ENCODE assay signal across 23 cellular contexts in genomic region chr14:103707329-103708263, GRCh38. TPM values are rescaled to one million over a fixed set of nuclear protein-coding genes. Genes with fewer than 3 reads are reported as not detected.
DNase-seq lines count a peak whose midpoint lies in the region; ATAC-seq and TF ChIP-seq lines count a peak whose summit lies in the region.
"Had no signal": no experiment of that assay in that cellular context is flagged by ENCODE, and none has a peak within 500 bp of the region (broad histone marks: within the 10 kb centered on the region; RNA-seq: fewer than 3 reads in every experiment).

No MANE protein-coding gene starts in this region.

- H3K36me3 ChIP-seq in endodermal cell (ENCODE audit: control insufficient read depth, insufficient read depth, low read length), result peaks cover 63% of the 10 kb centered on the region

- H3K9ac ChIP-seq in endodermal cell (ENCODE audit: extremely low read depth, low read length, poor library complexity, severe bottlenecking), result no peak overlapping the region

- H3K9me3 Mint-ChIP-seq in endodermal cell, result no peaks in the 10 kb centered on the region
- H3K9me3 Mint-ChIP-seq: activated B cell treated with CpG ODN at 0.5 μM for 24 hours; activated CD4-positive, alpha-beta memory T cell treated with anti-CD3 and anti-CD28 coated beads for 36 hours; brain; CD14-positive monocyte had no signal

- H3K27ac ChIP-seq in endodermal cell (ENCODE audit: low read depth, low read length) (peak overlapping the region; percentile 38), temporal lobe (ENCODE audit: low read depth, low read length) (peak overlapping the region; percentile 5)
- H3K27ac ChIP-seq: hepatocyte, Peyer's patch had no signal

- no peak overlapping the region for H3K4me3 Mint-ChIP-seq in endodermal cell
- H3K4me3 Mint-ChIP-seq: activated B cell treated with CpG ODN at 0.5 μM for 24 hours; activated CD4-positive, alpha-beta memory T cell treated with anti-CD3 and anti-CD28 coated beads for 36 hours; CD14-positive monocyte had no signal

- no peaks in the 10 kb centered on the region for H3K27me3 Mint-ChIP-seq in endodermal cell (ENCODE audit: insufficient read depth)
- H3K27me3 Mint-ChIP-seq: activated B cell treated with CpG ODN at 0.5 μM for 24 hours; activated CD4-positive, alpha-beta memory T cell treated with anti-CD3 and anti-CD28 coated beads for 36 hours; brain had no signal

- H3K4me3 ChIP-seq in endodermal cell (ENCODE audit: low read length), result no peak overlapping the region
- H3K4me3 ChIP-seq: hepatocyte, Peyer's patch, testis had no signal

- H3K4me1 ChIP-seq in endodermal cell (ENCODE audit: control insufficient read depth, insufficient read depth, low read length), result no peaks in the 10 kb centered on the region

- no peaks in the 10 kb centered on the region for H3K27me3 ChIP-seq in endodermal cell (ENCODE audit: control insufficient read depth, insufficient read depth, low read length, poor library complexity, severe bottlenecking)
- H3K27me3 ChIP-seq: hepatocyte, Peyer's patch, testis had no signal

- no peak overlapping the region for H3K27ac Mint-ChIP-seq in endodermal cell
- H3K27ac Mint-ChIP-seq: activated B cell treated with CpG ODN at 0.5 μM for 24 hours; activated CD4-positive, alpha-beta memory T cell treated with anti-CD3 and anti-CD28 coated beads for 36 hours; HFFc6 had no signal

- H3K36me3 Mint-ChIP-seq in endodermal cell (ENCODE audit: low read depth), result peaks cover 45% of the 10 kb centered on the region

- intact Hi-C loops in Right ventricle myocardium inferior (cut with DNase I), result no loop called here
- intact Hi-C loops in cardiac septum (cut with DNase I), result no loop called here

- DNase-seq in Right ventricle myocardium inferior (ENCODE audit: missing footprints) (peak; percentile 39), cardiac septum (ENCODE audit: low spot score) (no peak), M059J (ENCODE audit: low read depth) (peak; percentile 17), endodermal cell (no peak)
- DNase-seq: activated B cell treated with CpG ODN at 0.5 μM for 24 hours; activated CD4-positive, alpha-beta memory T cell treated with anti-CD3 and anti-CD28 coated beads for 36 hours; activated gamma-delta T cell; effector CD8-positive, alpha-beta T cell; foreskin melanocyte; HFFc6; KBM-7; NCI-H1436 treated with DMSO at 0.1 percent for 48 hours; NCI-H526 treated with DMSO at 0.1 percent for 48 hours; Peyer's patch; testis had no signal

- WGBS in endodermal cell (ENCODE audit: insufficient coverage in 1 of 2, insufficient read length in 1 of 2), 2 experiments, result 93 to 94% methylated on average over 17 to 29 of the region's 29 CpGs

- no peak for TF ChIP-seq CTCF in endodermal cell (conservative IDR thresholded peaks at IDR 0.05)

- ATAC-seq in Right ventricle myocardium inferior (peak; percentile 3), GM18907 (IDR thresholded peaks at IDR 0.05; ENCODE audit: unreplicated experiment) (no peak), GM18520 (IDR thresholded peaks at IDR 0.05; ENCODE audit: unreplicated experiment) (no peak), HG02588 (IDR thresholded peaks at IDR 0.05; ENCODE audit: unreplicated experiment) (no peak)
- ATAC-seq: left lobe of liver had no signal

- H3K9me3 ChIP-seq in endodermal cell (ENCODE audit: control insufficient read depth, low read length), result no peaks in the 10 kb centered on the region
- H3K9me3 ChIP-seq: Peyer's patch, testis had no signal

- peaks cover 10% of the 10 kb centered on the region for H3K4me1 Mint-ChIP-seq in endodermal cell
- H3K4me1 Mint-ChIP-seq: brain had no signal

RNA-seq across cellular contexts. Expression of gene XRCC3, which starts 7.7 kb away (rescaled TPM):
- 2.8 TPM for total RNA-seq in Right ventricle myocardium inferior
- 3.9 TPM for total RNA-seq in cardiac septum
- total RNA-seq in M059J (2014; rRNA removed; shearing (Covaris generic)), result 28.2 and 29.8 TPM in 2 replicates
- 10 to 100 TPM; 39.2 to 42.6 TPM for total RNA-seq in endodermal cell
- polyA plus RNA-seq in endodermal cell (2013, experiment 1 of 2), result 22.5 TPM
- 24.3 TPM for polyA plus RNA-seq in endodermal cell (2013, experiment 2 of 2)
- total RNA-seq in temporal lobe, result 5.7 TPM

RNA-seq across cellular contexts. Expression of gene ZFYVE21, which starts 8.0 kb away (rescaled TPM):
- total RNA-seq in Right ventricle myocardium inferior (46.9 TPM), cardiac septum (60.9 TPM), endodermal cell (10 to 100 TPM; 42.5 to 55.6 TPM), temporal lobe (29.0 TPM)
- 27.6 and 32.3 TPM in 2 replicates for total RNA-seq in M059J (2014; rRNA removed; shearing (Covaris generic))
- 42.1 TPM for polyA plus RNA-seq in endodermal cell (2013, experiment 1 of 2)
- polyA plus RNA-seq in endodermal cell (2013, experiment 2 of 2), result 40.3 TPM

Comparison
In these comparisons a context has a peak if more than half of its experiments do, and no peak if none do; other contexts are left out.
1. DNase-seq: peak in Right ventricle myocardium inferior (single experiment) and M059J (single experiment); none in cardiac septum (single experiment) and endodermal cell (single experiment).